In the genomic region with DNA sequence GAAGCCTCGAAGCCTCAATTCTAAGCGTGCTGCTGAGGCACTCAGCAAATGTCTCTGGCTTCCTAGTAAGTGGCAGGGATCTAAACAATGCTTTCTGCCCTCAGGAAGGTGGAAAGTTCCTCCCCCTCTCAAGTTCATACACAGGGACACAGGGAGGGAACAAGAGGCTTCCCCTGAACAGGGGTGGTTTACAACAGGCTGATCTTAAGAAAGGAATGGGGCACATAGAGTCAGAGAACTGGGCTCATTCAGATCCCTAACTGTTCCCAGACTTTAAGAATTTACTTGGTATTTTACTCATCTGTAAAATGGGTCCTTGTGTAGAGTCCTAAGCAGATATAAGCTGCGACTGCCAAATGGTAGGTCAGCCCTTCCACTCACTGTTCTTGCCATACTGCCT, we compare ENCODE assay signal across 14 cellular contexts. TPM values are rescaled to one million over a fixed set of nuclear protein-coding genes. Genes with fewer than 3 reads are reported as not detected.
A peak's percentile ranks its signal among the peaks of the same experiment; 100 is the strongest.
DNase-seq lines count a peak whose midpoint lies in the region; ATAC-seq and TF ChIP-seq lines count a peak whose summit lies in the region.
"Had no signal": no experiment of that assay in that cellular context is flagged by ENCODE, and none has a peak within 500 bp of the region (broad histone marks: within the 10 kb centered on the region; RNA-seq: fewer than 3 reads in every experiment).

No MANE protein-coding gene starts in this region.

- H3K27me3 ChIP-seq in BJ (ENCODE audit: control insufficient read depth, insufficient read depth, low read length) (no peaks in the 10 kb centered on the region), RWPE2 (ENCODE audit: insufficient read depth, poor library complexity, severe bottlenecking) (no peaks in the 10 kb centered on the region), hepatocyte (no peaks in the 10 kb centered on the region), skeletal muscle satellite cell (ENCODE audit: control insufficient read depth, insufficient read depth, low read length) (no peaks in the 10 kb centered on the region)

- peaks cover 71% of the 10 kb centered on the region for H3K79me2 ChIP-seq in hepatocyte

- peaks cover 13% of the 10 kb centered on the region for H3K36me3 ChIP-seq in BJ (ENCODE audit: control insufficient read depth, insufficient read depth, low read length)
- peaks cover 24% of the 10 kb centered on the region for H3K36me3 ChIP-seq in RWPE2 (ENCODE audit: low read depth)
- H3K36me3 ChIP-seq in hepatocyte (replicated peaks; ENCODE audit: insufficient read depth, low read depth) = no peaks in the 10 kb centered on the region
- H3K36me3 ChIP-seq in skeletal muscle satellite cell (ENCODE audit: insufficient read depth, low read length) = peaks cover 8% of the 10 kb centered on the region

- peak overlapping the region; percentile 77 for H3K4me2 ChIP-seq in hepatocyte
- peak overlapping the region; percentile 97 for H3K4me2 ChIP-seq in skeletal muscle satellite cell (ENCODE audit: low read length)

- TF ChIP-seq CTCF in BJ (IDR thresholded peaks at IDR 0.05; ENCODE audit: insufficient read depth, low read depth, low read length) (no peak), RWPE2 (IDR thresholded peaks at IDR 0.05; ENCODE audit: poor library complexity, severe bottlenecking) (no peak), hepatocyte (IDR thresholded peaks at IDR 0.05; ENCODE audit: poor library complexity) (no peak)

- DNase-seq in BJ (ENCODE audit: low read depth) (no peak), RWPE2 (ENCODE audit: low spot score) (no peak), hepatocyte (ENCODE audit: low spot score) (no peak), activated gamma-delta T cell (lab: John Stamatoyannopoulos, UW) (no peak), occipital lobe (lab: John Stamatoyannopoulos, UW) (no peak), NCI-H1694 (lab: John Stamatoyannopoulos, UW) (no peak), superior temporal gyrus (ENCODE audit: extremely low spot score) (no peak)
- DNase-seq: activated naive CD8-positive, alpha-beta T cell treated with anti-CD3 and anti-CD28 coated beads, Interleukin-2, amount 10 ng/mL, durations not matched to agents 7 days and 5 days; C1 segment of cervical spinal cord; H9; MM.1S; NCI-H526; T-helper 1 cell had no signal

- H4K20me1 ChIP-seq in hepatocyte (ENCODE audit: insufficient read depth, poor library complexity, severe bottlenecking) = no peaks in the 10 kb centered on the region

- CTCF ChIA-PET in BJ (lab: Yijun Ruan, JAX) = interaction anchor here (1.1 kb wide), 1 partner anchor 8 kb away, joined by 3 read pairs; no protein-coding TSS in a partner anchor

- no peaks in the 10 kb centered on the region for H3K9me2 ChIP-seq in hepatocyte (replicated peaks; ENCODE audit: insufficient read depth)

- H3K27ac ChIP-seq in RWPE2 (ENCODE audit: poor library complexity, severe bottlenecking) (peak overlapping the region; percentile 88), hepatocyte (peak overlapping the region; percentile 100)

- no peak overlapping the region for H2AFZ ChIP-seq in hepatocyte

- 58% methylated on average over 3 of the region's 3 CpGs for WGBS in hepatocyte (ENCODE audit: low lambda C conversion rate, missing lambda C conversion rate)

- POLR2A ChIA-PET in BJ (lab: Charles Lee) = interaction anchor here (0.6 kb wide), 1 partner anchor 205 kb away, joined by 3 read pairs; no protein-coding TSS in a partner anchor

- H3K9me3 ChIP-seq in RWPE2 (ENCODE audit: severe bottlenecking) (no peaks in the 10 kb centered on the region), hepatocyte (ENCODE audit: low read depth) (no peaks in the 10 kb centered on the region), skeletal muscle satellite cell (replicated peaks; ENCODE audit: low read length) (no peaks in the 10 kb centered on the region)

- no peak for ATAC-seq in RWPE2 (ENCODE audit: low read depth)

- H3K4me1 ChIP-seq in RWPE2 (ENCODE audit: insufficient read depth, poor library complexity, severe bottlenecking) (peaks cover 52% of the 10 kb centered on the region), hepatocyte (ENCODE audit: insufficient read depth) (peaks cover 66% of the 10 kb centered on the region), skeletal muscle satellite cell (ENCODE audit: control insufficient read depth, insufficient read depth, low read length) (peaks cover 62% of the 10 kb centered on the region)

- peak overlapping the region; percentile 77 for H3K4me3 ChIP-seq in BJ (ENCODE audit: low read depth, low read length)
- no peak overlapping the region for H3K4me3 ChIP-seq in RWPE2 (ENCODE audit: severe bottlenecking)
- no peak overlapping the region for H3K4me3 ChIP-seq in hepatocyte
- peak overlapping the region; percentile 94 for H3K4me3 ChIP-seq in skeletal muscle satellite cell (ENCODE audit: low read length)

- peak overlapping the region; percentile 98 for H3K9ac ChIP-seq in skeletal muscle satellite cell (ENCODE audit: low read depth, low read length)

RNA-seq across cellular contexts. Expression of gene TNS3, which starts 2.5 kb away (rescaled TPM):
- polyA plus RNA-seq in BJ (2011; rRNA removed) (94.2 and 126 TPM in 2 replicates), hepatocyte (30.0 and 30.7 TPM in 2 replicates)
- 212 and 247 TPM in 2 replicates for polyA minus RNA-seq in BJ (2011; rRNA and poly(A)+ RNA removed)
- total RNA-seq in hepatocyte (64.5 and 73.3 TPM in 2 replicates), occipital lobe (7.5 TPM)
- 9.9 and 11.4 TPM in 2 replicates for total RNA-seq in skeletal muscle satellite cell (2012; rRNA removed)

Comparison
In these comparisons a context has a peak if more than half of its experiments do, and no peak if none do; other contexts are left out.
1. H3K4me3 ChIP-seq: peak in BJ (single experiment) and skeletal muscle satellite cell (single experiment); none in RWPE2 (single experiment) and hepatocyte (single experiment).